In the genomic region with DNA sequence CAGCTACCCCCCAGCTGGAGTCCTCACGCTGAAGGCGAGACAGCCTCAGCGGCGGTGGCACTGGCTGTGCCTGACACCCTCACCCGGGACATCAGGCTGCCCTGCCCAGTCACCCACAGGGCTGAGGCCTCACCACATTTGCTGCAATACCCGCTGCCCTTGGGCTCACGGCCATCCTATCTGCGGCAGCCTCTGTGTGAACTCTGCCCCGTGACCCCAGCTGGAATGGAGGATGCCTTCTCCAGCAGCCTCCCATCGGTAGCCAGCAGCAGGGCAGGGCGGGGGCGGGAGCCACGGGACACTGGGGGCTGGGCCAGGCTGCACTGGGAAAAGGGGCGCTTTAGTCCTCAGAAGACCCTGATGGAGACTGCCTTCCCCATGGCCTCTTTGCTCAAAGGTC, we compare ENCODE assay signal across 28 cellular contexts.
"Had no signal": no experiment of that assay in that cellular context is flagged by ENCODE, and none has a peak within 500 bp of the region (broad histone marks: within the 10 kb centered on the region; RNA-seq: fewer than 3 reads in every experiment).

No MANE protein-coding gene starts in this region.

- H3K27ac Mint-ChIP-seq: activated CD8-positive, alpha-beta T cell treated with anti-CD3 and anti-CD28 coated beads for 36 hours; activated T-helper 17 cell treated with anti-CD3 and anti-CD28 coated beads, Interleukin-2, amount 50 U/mL, for 72 hours; dendritic cell treated with granulocyte-macrophage colony-stimulating factor and Interleukin-4, amounts not matched to agents 40 ng/mL and 50 ng/mL, for 4 days; endodermal cell; immature natural killer cell; natural killer cell; progenitor cell of endocrine pancreas; WTC11 had no signal

- H3K4me1 Mint-ChIP-seq: activated T-helper 17 cell treated with anti-CD3 and anti-CD28 coated beads, Interleukin-2, amount 50 U/mL, for 72 hours had no signal

- H3K27ac ChIP-seq: left lung, spleen, testis, transverse colon had no signal

- H3K4me3 ChIP-seq: left lung, lung, spleen, testis, transverse colon had no signal

- H3K4me3 Mint-ChIP-seq: activated CD8-positive, alpha-beta T cell treated with anti-CD3 and anti-CD28 coated beads for 36 hours; activated T-cell treated with anti-CD3 and anti-CD28 coated beads, Interleukin-2, amount 50 U/mL, for 4 hours; activated T-helper 17 cell treated with anti-CD3 and anti-CD28 coated beads, Interleukin-2, amount 50 U/mL, for 72 hours; dendritic cell treated with granulocyte-macrophage colony-stimulating factor and Interleukin-4, amounts not matched to agents 40 ng/mL and 50 ng/mL, for 4 days; endodermal cell; immature natural killer cell; natural killer cell; WTC11 had no signal

- H3K4me1 ChIP-seq: left lung had no signal

- ATAC-seq: activated CD8-positive, alpha-beta T cell treated with anti-CD3 and anti-CD28 coated beads for 36 hours; activated T-cell treated with anti-CD3 and anti-CD28 coated beads, Interleukin-2, amount 50 U/mL, for 4 hours; activated T-helper 17 cell treated with anti-CD3 and anti-CD28 coated beads, Interleukin-2, amount 50 U/mL, for 72 hours; esophagus mucosa; left lung; stimulated activated naive CD8-positive, alpha-beta T cell treated with anti-CD3 and anti-CD28 coated beads, Interleukin-15, Interleukin-2, amounts not matched to agents 100 U/mL and 50 U/mL, for 24 hours; WTC11 had no signal

- H3K9me3 Mint-ChIP-seq: activated CD8-positive, alpha-beta T cell treated with anti-CD3 and anti-CD28 coated beads for 36 hours; activated T-cell treated with anti-CD3 and anti-CD28 coated beads, Interleukin-2, amount 50 U/mL, for 4 hours; activated T-helper 17 cell treated with anti-CD3 and anti-CD28 coated beads, Interleukin-2, amount 50 U/mL, for 72 hours; dendritic cell treated with granulocyte-macrophage colony-stimulating factor and Interleukin-4, amounts not matched to agents 40 ng/mL and 50 ng/mL, for 4 days; endodermal cell; WTC11 had no signal

- H3K36me3 Mint-ChIP-seq: immature natural killer cell, natural killer cell, WTC11 had no signal

- H3K9me3 ChIP-seq: left lung, spleen, testis, transverse colon had no signal

- DNase-seq: activated CD4-positive, alpha-beta T cell treated with anti-CD3 and anti-CD28 coated beads, Interleukin-2, amount 50 U/mL, for 1 hour; activated CD8-positive, alpha-beta T cell treated with anti-CD3 and anti-CD28 coated beads for 36 hours; activated gamma-delta T cell treated with Interleukin-2 at 50 U/mL for 16 hours; activated naive CD4-positive, alpha-beta T cell treated with anti-CD3 and anti-CD28 coated beads, Interleukin-2, amount 50 U/mL, for 16 hours; activated T-cell treated with anti-CD3 and anti-CD28 coated beads, Interleukin-2, amount 50 U/mL, for 4 hours; amygdala; caudate nucleus; endodermal cell; foreskin fibroblast; head of caudate nucleus; hypothalamus; immature natural killer cell; left lung; mesendoderm; natural killer cell; retina; spleen; stimulated activated CD4-positive, alpha-beta T cell treated with anti-CD3 and anti-CD28 coated beads, Interleukin-2, amount 100 ng/mL, for 48 hours; stimulated activated naive CD8-positive, alpha-beta T cell treated with anti-CD3 and anti-CD28 coated beads, Interleukin-15, Interleukin-2, amounts not matched to agents 100 U/mL and 50 U/mL, for 24 hours; T-helper 2 cell; testis; transverse colon had no signal

- H3K27me3 ChIP-seq: testis had no signal

- H3K36me3 ChIP-seq: left lung, spleen, transverse colon had no signal
